In genomic region chr5:141597394-141597793, GRCh38 we compare ENCODE assay signal across 1 cellular context.
TF ChIP-seq lines count a peak whose summit lies in the region.

No MANE protein-coding gene starts in this region.

TF ChIP-seq in HEK293T, 16 proteins besides CTCF, POLR2A, EP300 and RAD21:
- TF ChIP-seq L3MBTL2 (conservative IDR thresholded peaks at IDR 0.05) (no peak), ELF4 (IDR thresholded peaks at IDR 0.05) (no peak), LEF1 (IDR thresholded peaks at IDR 0.05; ENCODE audit: borderline replicate concordance) (no peak), ARNT (IDR thresholded peaks at IDR 0.05) (no peak), FOXM1 (IDR thresholded peaks at IDR 0.05; ENCODE audit: borderline replicate concordance) (no peak), ZNF384 (IDR thresholded peaks at IDR 0.05) (no peak), SP1 (IDR thresholded peaks at IDR 0.05) (no peak), HDGF (IDR thresholded peaks at IDR 0.05; ENCODE audit: borderline replicate concordance) (no peak)
